8 cellular contexts compared by ENCODE assay signal in genomic region chr17:50151041-50151936, GRCh38. TPM values are rescaled to one million over a fixed set of nuclear protein-coding genes. Genes with fewer than 3 reads are reported as not detected.
A peak's percentile ranks its signal among the peaks of the same experiment; 100 is the strongest.
DNase-seq lines count a peak whose midpoint lies in the region; ATAC-seq, FAIRE-seq and TF ChIP-seq lines count a peak whose summit lies in the region.

No MANE protein-coding gene starts in this region.

- peak overlapping the region; percentile 94 for H3K4me3 Mint-ChIP-seq in neural progenitor cell

- H3K4me3 ChIP-seq in neural progenitor cell = peak overlapping the region; percentile 78
- H3K4me3 ChIP-seq in stomach = peak overlapping the region; percentile 75 to 93 (median 85)

- H2AFZ ChIP-seq in neural progenitor cell (replicated peaks) = no peak overlapping the region

- H3K4me1 ChIP-seq in foreskin keratinocyte (peaks cover 5% of the 10 kb centered on the region), neural progenitor cell (peaks cover 37% of the 10 kb centered on the region), stomach (peaks cover 61 to 88% (median 73%) of the 10 kb centered on the region in 4 donors)

- peaks cover 45% of the 10 kb centered on the region for H3K79me2 ChIP-seq in neural progenitor cell (ENCODE audit: low read depth)

- H3K27ac Mint-ChIP-seq in neural progenitor cell = peak overlapping the region; percentile 77

- DNase-seq in D721Med (ENCODE audit: insufficient read length, low spot score) = peak; percentile 95
- DNase-seq in LHCN-M2 (ENCODE audit: low read depth) = peak; percentile 87
- DNase-seq in SHP77 (lab: John Stamatoyannopoulos, UW) = peak; percentile 90 to 93
- peak; percentile 78 for DNase-seq in activated gamma-delta T cell treated with anti-CD3 and anti-CD28 coated beads, Interleukin-2, amount 50 U/mL, for 16 hours (ENCODE audit: low read depth)
- peak; percentile 75 to 86 for DNase-seq in foreskin keratinocyte
- DNase-seq in neural progenitor cell (ENCODE audit: low spot score) = peak; percentile 97
- DNase-seq in stomach = peak; percentile 91

- H3K27ac ChIP-seq in foreskin keratinocyte = peak overlapping the region; percentile 47
- H3K27ac ChIP-seq in neural progenitor cell = no peak overlapping the region
- H3K27ac ChIP-seq in stomach = peak overlapping the region; percentile 80 to 97 (median 92)

- no peak for TF ChIP-seq EP300 in stomach (IDR thresholded peaks at IDR 0.05)

- peak overlapping the region; percentile 96 for H3K4me2 ChIP-seq in neural progenitor cell

- peaks cover 29% of the 10 kb centered on the region for H3F3A ChIP-seq in neural progenitor cell (ENCODE audit: low read depth)

- no peaks in the 10 kb centered on the region for H3K9me3 Mint-ChIP-seq in neural progenitor cell

- H3K36me3 Mint-ChIP-seq in neural progenitor cell = peaks cover 3% of the 10 kb centered on the region

- TF ChIP-seq POLR2A in stomach (IDR thresholded peaks at IDR 0.05) = no peak

- no peaks in the 10 kb centered on the region for H3K9me3 ChIP-seq in neural progenitor cell (ENCODE audit: low read depth)
- no peaks in the 10 kb centered on the region for H3K9me3 ChIP-seq in stomach

- H3K9ac ChIP-seq in neural progenitor cell = no peak overlapping the region

- peaks cover 45% of the 10 kb centered on the region for H3K4me1 Mint-ChIP-seq in neural progenitor cell

- H3K27me3 ChIP-seq in foreskin keratinocyte (no peaks in the 10 kb centered on the region), neural progenitor cell (peaks cover 13% of the 10 kb centered on the region), stomach (no peaks in the 10 kb centered on the region)

- peaks cover 2% of the 10 kb centered on the region for H3K27me3 Mint-ChIP-seq in neural progenitor cell (ENCODE audit: insufficient read depth, low read depth)

- 0 to 2% (median 1%) methylated on average over 32 to 40 of the region's 40 CpGs for WGBS in stomach, 5 donors

- intact Hi-C loops in stomach (cut with DNase I; ENCODE audit: low total_unique reads) = no loop called here

- peaks cover 42% of the 10 kb centered on the region for H4K20me1 ChIP-seq in neural progenitor cell (ENCODE audit: low read depth)

- TF ChIP-seq CTCF in D721Med (IDR thresholded peaks at IDR 0.05; ENCODE audit: insufficient read depth, missing control alignments) (peak; percentile 26), foreskin keratinocyte (conservative IDR thresholded peaks at IDR 0.05) (peak; percentile 59), neural progenitor cell (IDR thresholded peaks at IDR 0.05) (peak; percentile 70), stomach (IDR thresholded peaks at IDR 0.05) (peak in 5 of 7 experiments; percentile 31 to 92 (median 83))

- no peak for FAIRE-seq in D721Med (lab: Jason Lieb, UNC)

- no peaks in the 10 kb centered on the region for H3K36me3 ChIP-seq in neural progenitor cell
- H3K36me3 ChIP-seq in stomach = no peaks in the 10 kb centered on the region

- ATAC-seq in GM21526 (IDR thresholded peaks at IDR 0.05; ENCODE audit: low FRiP score, unreplicated experiment) (peak; percentile 41), foreskin keratinocyte (peak; percentile 60)

RNA-seq across cellular contexts. Expression of gene PPP1R9B, which starts 0.8 kb away (rescaled TPM):
- total RNA-seq in LHCN-M2 (2014; rRNA removed) = 40.6 and 42.7 TPM in 2 replicates
- polyA plus RNA-seq in LHCN-M2 (2012) = 35.2 TPM
- total RNA-seq in foreskin keratinocyte = 32.9 and 36.0 TPM in 2 replicates
- 21.2 and 21.5 TPM in 2 replicates for polyA plus RNA-seq in foreskin keratinocyte
- total RNA-seq in neural progenitor cell (ENCODE audit: low replicate concordance) = 12.0 and 31.4 TPM in 2 replicates
- total RNA-seq in stomach = 10 to 100 TPM; 11.6 to 64.2 (median 22.5) TPM
- polyA plus RNA-seq in stomach = 10 to 100 TPM; 13.1 to 28.8 (median 14.2) TPM

RNA-seq across cellular contexts. Expression of gene SGCA, which starts 14.5 kb away (rescaled TPM):
- total RNA-seq in LHCN-M2 (2014; rRNA removed) (200 and 207 TPM in 2 replicates), foreskin keratinocyte (not detected in 2 replicates), neural progenitor cell (ENCODE audit: low replicate concordance) (1.5 TPM in 1 of 2 replicates, not detected in the other), stomach (10 to 100 TPM in 3 of 5 donors, 1 to 10 TPM in 2; 5.4 to 89.3 (median 21.4) TPM)
- 205 TPM for polyA plus RNA-seq in LHCN-M2 (2012)
- polyA plus RNA-seq in foreskin keratinocyte (not detected in 2 replicates), stomach (10 to 100 TPM in 1 of 3 donors, 1 to 10 TPM in 2; 6.0 to 24.3 (median 8.7) TPM)

RNA-seq across cellular contexts. Expression of gene SAMD14, which starts 21.3 kb away (rescaled TPM):
- total RNA-seq in LHCN-M2 (2014; rRNA removed) (1.1 and 1.6 TPM in 2 replicates), foreskin keratinocyte (0.99 and 2.4 TPM in 2 replicates), neural progenitor cell (ENCODE audit: low replicate concordance) (8.7 and 27.9 TPM in 2 replicates), stomach (10 to 100 TPM in 1 of 5 donors, 1 to 10 TPM in 2, not detected in 2; 1.5 to 87.0 (median 1.9) TPM)
- 2.3 TPM for polyA plus RNA-seq in LHCN-M2 (2012)
- polyA plus RNA-seq in foreskin keratinocyte (1.4 and 2.4 TPM in 2 replicates), stomach (1 to 10 TPM; 1.3 to 2.3 (median 1.6) TPM)

RNA-seq across cellular contexts. Expression of gene COL1A1, which starts 50.1 kb away (rescaled TPM):
- total RNA-seq in LHCN-M2 (2014; rRNA removed) (339 and 356 TPM in 2 replicates), foreskin keratinocyte (3.5 and 4.7 TPM in 2 replicates), neural progenitor cell (ENCODE audit: low replicate concordance) (1.1 and 4.2 TPM in 2 replicates), stomach (1,000 to 10,000 TPM in 1 of 5 donors, 100 to 1,000 TPM in 3, 10 to 100 TPM in 1; 87.0 to 1,931 (median 219) TPM)
- 1,579 TPM for polyA plus RNA-seq in LHCN-M2 (2012)
- polyA plus RNA-seq in foreskin keratinocyte (2.2 and 2.7 TPM in 2 replicates), stomach (10 to 100 TPM; 17.9 to 60.0 (median 24.9) TPM)

RNA-seq across cellular contexts. Expression of gene PDK2, which starts 56.1 kb away (rescaled TPM):
- total RNA-seq in LHCN-M2 (2014; rRNA removed) (22.3 and 22.5 TPM in 2 replicates), foreskin keratinocyte (7.3 and 7.5 TPM in 2 replicates), neural progenitor cell (ENCODE audit: low replicate concordance) (12.6 and 17.3 TPM in 2 replicates), stomach (100 to 1,000 TPM in 1 of 5 donors, 10 to 100 TPM in 2, 1 to 10 TPM in 2; 4.6 to 255 (median 31.2) TPM)
- polyA plus RNA-seq in LHCN-M2 (2012) = 29.7 TPM
- polyA plus RNA-seq in foreskin keratinocyte (6.9 and 7.5 TPM in 2 replicates), stomach (10 to 100 TPM; 13.5 to 20.6 (median 20.1) TPM)

Comparison
In these comparisons a context has a peak if more than half of its experiments do, and no peak if none do; other contexts are left out.
1. CTCF ChIP-seq: peak in every context shown above with its lines; median percentile 83 in stomach; 70 in neural progenitor cell; 59 in foreskin keratinocyte; 26 in D721Med.